26 cellular contexts compared by ENCODE assay signal in genomic region chr4:74897390-74897789, GRCh38. TPM values are rescaled to one million over a fixed set of nuclear protein-coding genes. Genes with fewer than 3 reads are reported as not detected.
DNase-seq lines count a peak whose midpoint lies in the region; ATAC-seq and TF ChIP-seq lines count a peak whose summit lies in the region.
"Had no signal": no experiment of that assay in that cellular context is flagged by ENCODE, and none has a peak within 500 bp of the region (broad histone marks: within the 10 kb centered on the region; RNA-seq: fewer than 3 reads in every experiment).

No MANE protein-coding gene starts in this region.

- in situ Hi-C loops in SK-MEL-5 (cut with HindIII; ENCODE audit: low pct_unique_long_range_greater_than_20kb, low sequenced_read_pairs) (no loop called here), GM23248 (cut with MboI) (no loop called here)

- no peak for TF ChIP-seq POLR2A in HCT116 (IDR thresholded peaks at IDR 0.05; ENCODE audit: borderline replicate concordance, extremely low read depth, insufficient read depth, insufficient read length)
- TF ChIP-seq POLR2A in prostate gland (IDR thresholded peaks at IDR 0.05), result no peak

- POLR2A ChIA-PET in HCT116 (lab: Charles Lee), result no interaction called here

- H3F3A ChIP-seq in GM23248 (ENCODE audit: insufficient read depth), result no peaks in the 10 kb centered on the region

- BruUV-seq in HCT116 (replicated peaks; lab: Mats Ljungman, UMichigan), result no TSS peak

- ATAC-seq in HCT116, result no peak
- peak; percentile 56 for ATAC-seq in foreskin keratinocyte
- no peak for ATAC-seq in HG03457 (IDR thresholded peaks at IDR 0.05; ENCODE audit: unreplicated experiment)
- no peak for ATAC-seq in GM18519 (IDR thresholded peaks at IDR 0.05; ENCODE audit: low FRiP score, unreplicated experiment)

- H3K4me3 ChIP-seq in HCT116 (replicated peaks in 1 of 2; ENCODE audit: low read depth in 1 of 2, low read length in 2 of 2), result no peak overlapping the region
- H3K4me3 ChIP-seq in GM23248, result no peak overlapping the region
- H3K4me3 ChIP-seq in prostate gland, result no peak overlapping the region
- H3K4me3 ChIP-seq: HAP-1, SK-N-MC had no signal

- no peaks in the 10 kb centered on the region for H3K27me3 ChIP-seq in HCT116 (ENCODE audit: insufficient read depth, low read length)
- peaks cover 5% of the 10 kb centered on the region for H3K27me3 ChIP-seq in foreskin keratinocyte
- H3K27me3 ChIP-seq in GM23248 (replicated peaks; ENCODE audit: insufficient read depth), result peaks cover 26% of the 10 kb centered on the region
- no peaks in the 10 kb centered on the region for H3K27me3 ChIP-seq in prostate gland (replicated peaks; ENCODE audit: insufficient read depth)

- H3K79me2 ChIP-seq in HCT116 (ENCODE audit: insufficient read depth, low read length) (no peaks in the 10 kb centered on the region), GM23248 (ENCODE audit: insufficient read depth) (no peaks in the 10 kb centered on the region)

- H3K9ac ChIP-seq in HCT116 (ENCODE audit: low read length), result no peak overlapping the region
- H3K9ac ChIP-seq in GM23248, result no peak overlapping the region

- no peaks in the 10 kb centered on the region for H3K36me3 ChIP-seq in HCT116 (ENCODE audit: control insufficient read depth in 1 of 2, insufficient read depth in 2 of 2, low read length in 2 of 2)
- H3K36me3 ChIP-seq in GM23248 (ENCODE audit: low read depth), result no peaks in the 10 kb centered on the region
- no peaks in the 10 kb centered on the region for H3K36me3 ChIP-seq in prostate gland
- H3K36me3 ChIP-seq: HAP-1 had no signal

- H3K27ac ChIP-seq in HCT116 (ENCODE audit: low read depth, low read length) (no peak overlapping the region), foreskin keratinocyte (no peak overlapping the region), GM23248 (no peak overlapping the region), prostate gland (no peak overlapping the region)
- H3K27ac ChIP-seq: HL-60, SK-N-MC had no signal

- whole genome bisulfite sequencing in GM23248 (ENCODE audit: low coverage in 1 of 2, low lambda C conversion rate in 2 of 2, missing lambda C conversion rate in 2 of 2), 2 experiments, result 12 to 14% methylated on average over 2 of the region's 2 CpGs
- 79% methylated on average over 2 of the region's 2 CpGs for WGBS in prostate gland

- H3K9me3 ChIP-seq in HCT116 (ENCODE audit: control insufficient read depth in 1 of 2, insufficient read depth in 1 of 2, low read depth in 1 of 2, low read length in 2 of 2), result no peaks in the 10 kb centered on the region
- H3K9me3 ChIP-seq in GM23248 (ENCODE audit: low read depth), result no peaks in the 10 kb centered on the region
- H3K9me3 ChIP-seq in prostate gland, result no peaks in the 10 kb centered on the region
- H3K9me3 ChIP-seq: HAP-1 had no signal

- no peak overlapping the region for H3K4me2 ChIP-seq in HCT116 (ENCODE audit: low read length)
- no peak overlapping the region for H3K4me2 ChIP-seq in GM23248 (ENCODE audit: unreplicated experiment)

- H4K20me1 ChIP-seq in HCT116 (ENCODE audit: insufficient read depth), result no peaks in the 10 kb centered on the region
- no peaks in the 10 kb centered on the region for H4K20me1 ChIP-seq in GM23248 (ENCODE audit: insufficient read depth)

- H3K9me2 ChIP-seq in HCT116 (ENCODE audit: insufficient read depth), result no peaks in the 10 kb centered on the region
- H3K9me2 ChIP-seq in GM23248 (ENCODE audit: insufficient read depth), result no peaks in the 10 kb centered on the region

- intact Hi-C loops in HCT116 (cut with micrococcal nuclease) (no loop called here), prostate gland (cut with DNase I) (no loop called here)

- TF ChIP-seq RAD21 in HCT116 (IDR thresholded peaks at IDR 0.05; ENCODE audit: low read depth), result no peak

- RAD21 ChIA-PET in HCT116 (lab: Charles Lee; ENCODE audit: low non-redundant PET in 1 of 2, low total read pairs in 2 of 2, uncharacterized antibody in 2 of 2, unreplicated experiment in 2 of 2), result no interaction called here

- H3K4me1 ChIP-seq in HCT116 (ENCODE audit: control insufficient read depth in 1 of 2, insufficient read depth in 2 of 2, low read length in 2 of 2) (no peaks in the 10 kb centered on the region), foreskin keratinocyte (peaks cover 3% of the 10 kb centered on the region), GM23248 (ENCODE audit: insufficient read depth) (no peaks in the 10 kb centered on the region), prostate gland (replicated peaks) (no peaks in the 10 kb centered on the region)
- H3K4me1 ChIP-seq: HAP-1 had no signal

- H2AFZ ChIP-seq in HCT116 (ENCODE audit: low read depth, low read length, poor library complexity, severe bottlenecking), result no peak overlapping the region
- H2AFZ ChIP-seq in GM23248, result no peak overlapping the region

- CTCF ChIA-PET in HCT116 (lab: Charles Lee), result no interaction called here

- TF ChIP-seq CTCF in HCT116 (IDR thresholded peaks at IDR 0.05 in 2 of 3, conservative IDR thresholded peaks at IDR 0.05 in 1 of 3; ENCODE audit: borderline replicate concordance in 1 of 3, insufficient read depth in 1 of 3, low read depth in 2 of 3, low read length in 2 of 3) (no peak), foreskin keratinocyte (conservative IDR thresholded peaks at IDR 0.05) (no peak), prostate gland (IDR thresholded peaks at IDR 0.05) (no peak)

- peak; percentile 6 for DNase-seq in HCT116 (ENCODE audit: low read depth, low spot score)
- DNase-seq in SK-MEL-5 (ENCODE audit: low read depth, low spot score), result peak; percentile 62
- peak; percentile 29 to 40 for DNase-seq in foreskin keratinocyte
- DNase-seq in putamen (ENCODE audit: low spot score), result peak; percentile 42
- no peak for DNase-seq in GM23248
- DNase-seq in prostate gland (ENCODE audit: low spot score), result no peak
- DNase-seq: GOT3; Kasumi-1; MV-4-11; NCI-H1105; NCI-H1436 treated with DMSO at 0.1 percent for 48 hours; NCI-H187 treated with DMSO at 0.1 percent for 48 hours; NCI-H2107; NCI-H446; NCI-H524 treated with DMSO at 0.1 percent for 48 hours; NCI-H82; NK-92 treated with Interleukin-12 subunit alpha and Interleukin-12 subunit beta, amount 100 ng/mL, for 24 hours; RPMI8226; SHP77 had no signal

TF ChIP-seq in HCT116, 20 proteins besides CTCF, POLR2A, EP300 and RAD21:
- no peak for TF ChIP-seq CEBPB (IDR thresholded peaks at IDR 0.05; ENCODE audit: low read depth)
- TF ChIP-seq REST (IDR thresholded peaks at IDR 0.05; ENCODE audit: low read depth), result no peak

RNA-seq across cellular contexts. Expression of gene PARM1, which starts 35.5 kb away (rescaled TPM):
- total RNA-seq in HCT116 (2021; ENCODE audit: unreplicated experiment) (11.7 TPM), foreskin keratinocyte (0.07 and 0.10 TPM in 2 replicates), prostate gland (100 to 1,000 TPM; 105 to 133 TPM)
- polyA plus RNA-seq in HCT116 (2012), result 9.1 and 9.9 TPM in 2 replicates
- total RNA-seq in SK-MEL-5 (2014; rRNA removed; shearing (Covaris generic)), result not detected in 2 replicates
- polyA plus RNA-seq in SK-MEL-5 (2015; cell fraction: cytosol; rRNA removed), result 0.10 and 0.12 TPM in 2 replicates
- 0.17 TPM in 1 of 2 replicates, not detected in the other for polyA plus RNA-seq in SK-MEL-5 (2015; cell fraction: nucleus; rRNA removed)
- polyA plus RNA-seq in foreskin keratinocyte (0.02 TPM in 2 replicates), GM23248 (2016; fragmentation: Nextera tagmentation; extraction: Ambion mirVana) (0.14 TPM in 1 of 2 replicates, not detected in the other)
- under 0.01 TPM in 1 of 2 replicates, not detected in the other for total RNA-seq in GM23248 (2014; rRNA removed; shearing (Covaris generic))
- total RNA-seq: A172, HepG2 had no signal
- polyA plus RNA-seq: HepG2 had no signal

Comparison
In these comparisons a context has a peak if more than half of its experiments do, and no peak if none do; other contexts are left out.
1. DNase-seq: peak in HCT116 (single experiment), SK-MEL-5 (single experiment), foreskin keratinocyte (2 of 2) and putamen (single experiment); none in GM23248 (single experiment) and prostate gland (single experiment).
2. RNA of gene PARM1, which starts 35.5 kb away (total RNA-seq): 105 to 133 TPM in prostate gland and 11.7 TPM in HCT116 (single experiment); 0.07 to 0.10 TPM in foreskin keratinocyte, not detected in SK-MEL-5 and under 0.01 TPM in GM23248; every median in the first group is over 10 times any median in the second.